ENCODE assay signal across 1 cellular context in the genomic region with DNA sequence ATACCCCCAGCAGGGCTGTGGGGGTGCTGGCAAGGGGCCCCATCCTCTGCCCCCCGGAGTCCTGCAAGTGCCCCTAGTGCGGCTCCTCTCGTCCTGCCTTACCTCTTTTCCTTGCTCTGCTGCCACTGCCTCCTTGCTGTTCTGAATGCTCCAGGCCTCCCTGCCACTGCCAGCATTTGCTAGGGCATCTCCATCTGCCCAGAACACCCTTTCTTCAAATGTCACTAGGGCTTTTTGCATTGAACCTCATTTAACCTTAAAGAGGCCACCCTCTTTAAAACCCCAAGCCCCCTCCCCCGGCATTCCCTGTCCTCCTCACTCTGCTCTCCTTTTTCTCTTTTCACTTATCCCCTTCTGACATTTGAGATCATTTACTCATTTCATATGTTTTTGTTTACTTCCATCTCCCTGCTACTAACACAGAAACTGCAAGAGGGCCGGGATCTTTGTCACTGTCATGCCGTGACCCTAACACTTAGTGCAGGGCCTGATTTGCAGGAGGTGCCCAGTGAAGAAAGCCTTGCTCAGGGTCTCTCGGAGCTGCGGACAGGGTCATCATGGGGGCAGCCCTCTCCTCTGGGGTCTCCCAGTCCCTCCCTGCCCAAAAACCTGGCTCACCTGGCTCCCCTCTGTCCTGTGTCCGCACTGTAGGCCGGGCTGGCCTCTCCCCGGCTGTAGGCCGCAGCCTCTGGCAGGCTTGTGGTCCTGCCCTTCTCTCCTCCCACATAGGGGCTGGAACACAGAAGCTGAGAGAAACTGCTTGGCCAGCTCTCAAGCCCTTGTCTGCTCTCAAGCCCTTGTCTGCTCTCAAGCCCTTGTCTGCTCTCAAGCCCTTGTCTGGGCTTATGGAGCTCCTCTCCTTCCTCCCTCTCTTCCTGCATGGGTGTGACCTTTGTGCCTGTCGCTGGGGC.
TF ChIP-seq lines count a peak whose summit lies in the region.

A gene (minus strand): TSS at position 690 of the 911 bp plus-strand sequence. CDS start 2,084 bp downstream, outside the sequence.

TF ChIP-seq in HepG2, 621 proteins besides CTCF, POLR2A, EP300 and RAD21 (continued from another document and continues in another):
- TF ChIP-seq, protein P1, sequence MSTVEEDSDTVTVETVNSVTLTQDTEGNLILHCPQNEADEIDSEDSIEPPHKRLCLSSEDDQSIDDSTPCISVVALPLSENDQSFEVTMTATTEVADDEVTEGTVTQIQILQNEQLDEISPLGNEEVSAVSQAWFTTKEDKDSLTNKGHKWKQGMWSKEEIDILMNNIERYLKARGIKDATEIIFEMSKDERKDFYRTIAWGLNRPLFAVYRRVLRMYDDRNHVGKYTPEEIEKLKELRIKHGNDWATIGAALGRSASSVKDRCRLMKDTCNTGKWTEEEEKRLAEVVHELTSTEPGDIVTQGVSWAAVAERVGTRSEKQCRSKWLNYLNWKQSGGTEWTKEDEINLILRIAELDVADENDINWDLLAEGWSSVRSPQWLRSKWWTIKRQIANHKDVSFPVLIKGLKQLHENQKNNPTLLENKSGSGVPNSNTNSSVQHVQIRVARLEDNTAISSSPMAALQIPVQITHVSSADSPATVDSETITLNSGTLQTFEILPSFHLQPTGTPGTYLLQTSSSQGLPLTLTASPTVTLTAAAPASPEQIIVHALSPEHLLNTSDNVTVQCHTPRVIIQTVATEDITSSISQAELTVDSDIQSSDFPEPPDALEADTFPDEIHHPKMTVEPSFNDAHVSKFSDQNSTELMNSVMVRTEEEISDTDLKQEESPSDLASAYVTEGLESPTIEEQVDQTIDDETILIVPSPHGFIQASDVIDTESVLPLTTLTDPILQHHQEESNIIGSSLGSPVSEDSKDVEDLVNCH (CRISPR knock-in tag; IDR thresholded peaks at IDR 0.05), result no peak
- TF ChIP-seq, protein P2, sequence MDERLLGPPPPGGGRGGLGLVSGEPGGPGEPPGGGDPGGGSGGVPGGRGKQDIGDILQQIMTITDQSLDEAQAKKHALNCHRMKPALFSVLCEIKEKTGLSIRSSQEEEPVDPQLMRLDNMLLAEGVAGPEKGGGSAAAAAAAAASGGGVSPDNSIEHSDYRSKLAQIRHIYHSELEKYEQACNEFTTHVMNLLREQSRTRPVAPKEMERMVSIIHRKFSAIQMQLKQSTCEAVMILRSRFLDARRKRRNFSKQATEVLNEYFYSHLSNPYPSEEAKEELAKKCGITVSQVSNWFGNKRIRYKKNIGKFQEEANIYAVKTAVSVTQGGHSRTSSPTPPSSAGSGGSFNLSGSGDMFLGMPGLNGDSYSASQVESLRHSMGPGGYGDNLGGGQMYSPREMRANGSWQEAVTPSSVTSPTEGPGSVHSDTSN (CRISPR knock-in tag; IDR thresholded peaks at IDR 0.05), result no peak
- TF ChIP-seq, protein P3, sequence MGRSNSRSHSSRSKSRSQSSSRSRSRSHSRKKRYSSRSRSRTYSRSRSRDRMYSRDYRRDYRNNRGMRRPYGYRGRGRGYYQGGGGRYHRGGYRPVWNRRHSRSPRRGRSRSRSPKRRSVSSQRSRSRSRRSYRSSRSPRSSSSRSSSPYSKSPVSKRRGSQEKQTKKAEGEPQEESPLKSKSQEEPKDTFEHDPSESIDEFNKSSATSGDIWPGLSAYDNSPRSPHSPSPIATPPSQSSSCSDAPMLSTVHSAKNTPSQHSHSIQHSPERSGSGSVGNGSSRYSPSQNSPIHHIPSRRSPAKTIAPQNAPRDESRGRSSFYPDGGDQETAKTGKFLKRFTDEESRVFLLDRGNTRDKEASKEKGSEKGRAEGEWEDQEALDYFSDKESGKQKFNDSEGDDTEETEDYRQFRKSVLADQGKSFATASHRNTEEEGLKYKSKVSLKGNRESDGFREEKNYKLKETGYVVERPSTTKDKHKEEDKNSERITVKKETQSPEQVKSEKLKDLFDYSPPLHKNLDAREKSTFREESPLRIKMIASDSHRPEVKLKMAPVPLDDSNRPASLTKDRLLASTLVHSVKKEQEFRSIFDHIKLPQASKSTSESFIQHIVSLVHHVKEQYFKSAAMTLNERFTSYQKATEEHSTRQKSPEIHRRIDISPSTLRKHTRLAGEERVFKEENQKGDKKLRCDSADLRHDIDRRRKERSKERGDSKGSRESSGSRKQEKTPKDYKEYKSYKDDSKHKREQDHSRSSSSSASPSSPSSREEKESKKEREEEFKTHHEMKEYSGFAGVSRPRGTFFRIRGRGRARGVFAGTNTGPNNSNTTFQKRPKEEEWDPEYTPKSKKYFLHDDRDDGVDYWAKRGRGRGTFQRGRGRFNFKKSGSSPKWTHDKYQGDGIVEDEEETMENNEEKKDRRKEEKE (IDR thresholded peaks at IDR 0.05), result no peak
- TF ChIP-seq PHB2 (IDR thresholded peaks at IDR 0.05; ENCODE audit: partially characterized antibody), result no peak
- peak; percentile 41; the same call in 1 of the 2 replicates for TF ChIP-seq NRL (CRISPR knock-in tag; IDR thresholded peaks at IDR 0.05; ENCODE audit: borderline replicate concordance)
- no peak for TF ChIP-seq SP140L (CRISPR knock-in tag; IDR thresholded peaks at IDR 0.05; ENCODE audit: borderline replicate concordance)
- TF ChIP-seq ZFP36L1 (CRISPR knock-in tag; IDR thresholded peaks at IDR 0.05), result no peak
- TF ChIP-seq, protein P4, sequence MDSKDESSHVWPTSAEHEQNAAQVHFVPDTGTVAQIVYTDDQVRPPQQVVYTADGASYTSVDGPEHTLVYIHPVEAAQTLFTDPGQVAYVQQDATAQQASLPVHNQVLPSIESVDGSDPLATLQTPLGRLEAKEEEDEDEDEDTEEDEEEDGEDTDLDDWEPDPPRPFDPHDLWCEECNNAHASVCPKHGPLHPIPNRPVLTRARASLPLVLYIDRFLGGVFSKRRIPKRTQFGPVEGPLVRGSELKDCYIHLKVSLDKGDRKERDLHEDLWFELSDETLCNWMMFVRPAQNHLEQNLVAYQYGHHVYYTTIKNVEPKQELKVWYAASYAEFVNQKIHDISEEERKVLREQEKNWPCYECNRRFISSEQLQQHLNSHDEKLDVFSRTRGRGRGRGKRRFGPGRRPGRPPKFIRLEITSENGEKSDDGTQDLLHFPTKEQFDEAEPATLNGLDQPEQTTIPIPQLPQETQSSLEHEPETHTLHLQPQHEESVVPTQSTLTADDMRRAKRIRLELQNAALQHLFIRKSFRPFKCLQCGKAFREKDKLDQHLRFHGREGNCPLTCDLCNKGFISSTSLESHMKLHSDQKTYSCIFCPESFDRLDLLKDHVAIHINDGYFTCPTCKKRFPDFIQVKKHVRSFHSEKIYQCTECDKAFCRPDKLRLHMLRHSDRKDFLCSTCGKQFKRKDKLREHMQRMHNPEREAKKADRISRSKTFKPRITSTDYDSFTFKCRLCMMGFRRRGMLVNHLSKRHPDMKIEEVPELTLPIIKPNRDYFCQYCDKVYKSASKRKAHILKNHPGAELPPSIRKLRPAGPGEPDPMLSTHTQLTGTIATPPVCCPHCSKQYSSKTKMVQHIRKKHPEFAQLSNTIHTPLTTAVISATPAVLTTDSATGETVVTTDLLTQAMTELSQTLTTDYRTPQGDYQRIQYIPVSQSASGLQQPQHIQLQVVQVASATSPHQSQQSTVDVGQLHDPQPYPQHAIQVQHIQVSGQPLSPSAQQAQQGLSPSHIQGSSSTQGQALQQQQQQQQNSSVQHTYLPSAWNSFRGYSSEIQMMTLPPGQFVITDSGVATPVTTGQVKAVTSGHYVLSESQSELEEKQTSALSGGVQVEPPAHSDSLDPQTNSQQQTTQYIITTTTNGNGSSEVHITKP (CRISPR knock-in tag; IDR thresholded peaks at IDR 0.05; ENCODE audit: low read depth), result no peak
- no peak for TF ChIP-seq RBAK (CRISPR knock-in tag; IDR thresholded peaks at IDR 0.05)
- peak; percentile 65; the same call in 1 of the 2 replicates for TF ChIP-seq ZNF224 (CRISPR knock-in tag; IDR thresholded peaks at IDR 0.05)
- TF ChIP-seq, protein P5, sequence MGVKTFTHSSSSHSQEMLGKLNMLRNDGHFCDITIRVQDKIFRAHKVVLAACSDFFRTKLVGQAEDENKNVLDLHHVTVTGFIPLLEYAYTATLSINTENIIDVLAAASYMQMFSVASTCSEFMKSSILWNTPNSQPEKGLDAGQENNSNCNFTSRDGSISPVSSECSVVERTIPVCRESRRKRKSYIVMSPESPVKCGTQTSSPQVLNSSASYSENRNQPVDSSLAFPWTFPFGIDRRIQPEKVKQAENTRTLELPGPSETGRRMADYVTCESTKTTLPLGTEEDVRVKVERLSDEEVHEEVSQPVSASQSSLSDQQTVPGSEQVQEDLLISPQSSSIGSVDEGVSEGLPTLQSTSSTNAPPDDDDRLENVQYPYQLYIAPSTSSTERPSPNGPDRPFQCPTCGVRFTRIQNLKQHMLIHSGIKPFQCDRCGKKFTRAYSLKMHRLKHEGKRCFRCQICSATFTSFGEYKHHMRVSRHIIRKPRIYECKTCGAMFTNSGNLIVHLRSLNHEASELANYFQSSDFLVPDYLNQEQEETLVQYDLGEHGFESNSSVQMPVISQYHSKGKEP (CRISPR knock-in tag; IDR thresholded peaks at IDR 0.05), result no peak
- no peak; the same call in none of the 2 replicates for TF ChIP-seq PHF20 (CRISPR knock-in tag; IDR thresholded peaks at IDR 0.05)
- no peak for TF ChIP-seq SNAPC2 (CRISPR knock-in tag; IDR thresholded peaks at IDR 0.05)
- 0 out of 2 replicates have a peak, but pooled peaks have one; percentile 61 for TF ChIP-seq BRD4 (CRISPR knock-in tag; IDR thresholded peaks at IDR 0.05)
- TF ChIP-seq, protein P6, sequence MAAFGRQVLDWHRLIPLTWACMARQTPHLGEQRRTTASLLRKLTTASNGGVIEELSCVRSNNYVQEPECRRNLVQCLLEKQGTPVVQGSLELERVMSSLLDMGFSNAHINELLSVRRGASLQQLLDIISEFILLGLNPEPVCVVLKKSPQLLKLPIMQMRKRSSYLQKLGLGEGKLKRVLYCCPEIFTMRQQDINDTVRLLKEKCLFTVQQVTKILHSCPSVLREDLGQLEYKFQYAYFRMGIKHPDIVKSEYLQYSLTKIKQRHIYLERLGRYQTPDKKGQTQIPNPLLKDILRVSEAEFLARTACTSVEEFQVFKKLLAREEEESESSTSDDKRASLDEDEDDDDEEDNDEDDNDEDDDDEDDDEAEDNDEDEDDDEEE (CRISPR knock-in tag; IDR thresholded peaks at IDR 0.05), result no peak; the same call in 1 of the 2 replicates
- TF ChIP-seq SP1 (IDR thresholded peaks at IDR 0.05), result no peak
- TF ChIP-seq SP1 (CRISPR knock-in tag; IDR thresholded peaks at IDR 0.05), result no peak
- TF ChIP-seq TAF15 (IDR thresholded peaks at IDR 0.05; ENCODE audit: low read depth, low read length, poor library complexity, severe bottlenecking), result no peak
- 0 out of 2 replicates have a peak, but pooled peaks have one; percentile 17 for TF ChIP-seq NKX3-1 (CRISPR knock-in tag; IDR thresholded peaks at IDR 0.05)
- peak; percentile 75 for TF ChIP-seq HNF4A (CRISPR knock-in tag; IDR thresholded peaks at IDR 0.05)
- 0 out of 2 replicates have a peak, but pooled peaks have one; percentile 38 for TF ChIP-seq KLF9 (CRISPR knock-in tag; IDR thresholded peaks at IDR 0.05; ENCODE audit: low read depth)
- peak; percentile 71; the same call in 1 of the 2 replicates for TF ChIP-seq ZNF790 (CRISPR knock-in tag; IDR thresholded peaks at IDR 0.05; ENCODE audit: borderline replicate concordance)
- no peak for TF ChIP-seq MED8 (CRISPR knock-in tag; IDR thresholded peaks at IDR 0.05; ENCODE audit: insufficient replicate concordance)
- 0 out of 2 replicates have a peak, but pooled peaks have one; percentile 13 for TF ChIP-seq ZNF605 (CRISPR knock-in tag; IDR thresholded peaks at IDR 0.05)
- TF ChIP-seq, protein P7, sequence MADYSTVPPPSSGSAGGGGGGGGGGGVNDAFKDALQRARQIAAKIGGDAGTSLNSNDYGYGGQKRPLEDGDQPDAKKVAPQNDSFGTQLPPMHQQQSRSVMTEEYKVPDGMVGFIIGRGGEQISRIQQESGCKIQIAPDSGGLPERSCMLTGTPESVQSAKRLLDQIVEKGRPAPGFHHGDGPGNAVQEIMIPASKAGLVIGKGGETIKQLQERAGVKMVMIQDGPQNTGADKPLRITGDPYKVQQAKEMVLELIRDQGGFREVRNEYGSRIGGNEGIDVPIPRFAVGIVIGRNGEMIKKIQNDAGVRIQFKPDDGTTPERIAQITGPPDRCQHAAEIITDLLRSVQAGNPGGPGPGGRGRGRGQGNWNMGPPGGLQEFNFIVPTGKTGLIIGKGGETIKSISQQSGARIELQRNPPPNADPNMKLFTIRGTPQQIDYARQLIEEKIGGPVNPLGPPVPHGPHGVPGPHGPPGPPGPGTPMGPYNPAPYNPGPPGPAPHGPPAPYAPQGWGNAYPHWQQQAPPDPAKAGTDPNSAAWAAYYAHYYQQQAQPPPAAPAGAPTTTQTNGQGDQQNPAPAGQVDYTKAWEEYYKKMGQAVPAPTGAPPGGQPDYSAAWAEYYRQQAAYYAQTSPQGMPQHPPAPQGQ (CRISPR knock-in tag; IDR thresholded peaks at IDR 0.05; ENCODE audit: borderline replicate concordance), result no peak
- TF ChIP-seq, protein P8, sequence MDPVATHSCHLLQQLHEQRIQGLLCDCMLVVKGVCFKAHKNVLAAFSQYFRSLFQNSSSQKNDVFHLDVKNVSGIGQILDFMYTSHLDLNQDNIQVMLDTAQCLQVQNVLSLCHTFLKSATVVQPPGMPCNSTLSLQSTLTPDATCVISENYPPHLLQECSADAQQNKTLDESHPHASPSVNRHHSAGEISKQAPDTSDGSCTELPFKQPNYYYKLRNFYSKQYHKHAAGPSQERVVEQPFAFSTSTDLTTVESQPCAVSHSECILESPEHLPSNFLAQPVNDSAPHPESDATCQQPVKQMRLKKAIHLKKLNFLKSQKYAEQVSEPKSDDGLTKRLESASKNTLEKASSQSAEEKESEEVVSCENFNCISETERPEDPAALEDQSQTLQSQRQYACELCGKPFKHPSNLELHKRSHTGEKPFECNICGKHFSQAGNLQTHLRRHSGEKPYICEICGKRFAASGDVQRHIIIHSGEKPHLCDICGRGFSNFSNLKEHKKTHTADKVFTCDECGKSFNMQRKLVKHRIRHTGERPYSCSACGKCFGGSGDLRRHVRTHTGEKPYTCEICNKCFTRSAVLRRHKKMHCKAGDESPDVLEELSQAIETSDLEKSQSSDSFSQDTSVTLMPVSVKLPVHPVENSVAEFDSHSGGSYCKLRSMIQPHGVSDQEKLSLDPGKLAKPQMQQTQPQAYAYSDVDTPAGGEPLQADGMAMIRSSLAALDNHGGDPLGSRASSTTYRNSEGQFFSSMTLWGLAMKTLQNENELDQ (CRISPR knock-in tag; IDR thresholded peaks at IDR 0.05; ENCODE audit: borderline replicate concordance), result no peak
- no peak; the same call in 1 of the 2 replicates for TF ChIP-seq ZBTB42 (CRISPR knock-in tag; IDR thresholded peaks at IDR 0.05)
- TF ChIP-seq KLF13 (CRISPR knock-in tag; IDR thresholded peaks at IDR 0.05), result no peak
- TF ChIP-seq, protein P9, sequence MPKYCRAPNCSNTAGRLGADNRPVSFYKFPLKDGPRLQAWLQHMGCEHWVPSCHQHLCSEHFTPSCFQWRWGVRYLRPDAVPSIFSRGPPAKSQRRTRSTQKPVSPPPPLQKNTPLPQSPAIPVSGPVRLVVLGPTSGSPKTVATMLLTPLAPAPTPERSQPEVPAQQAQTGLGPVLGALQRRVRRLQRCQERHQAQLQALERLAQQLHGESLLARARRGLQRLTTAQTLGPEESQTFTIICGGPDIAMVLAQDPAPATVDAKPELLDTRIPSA (CRISPR knock-in tag; IDR thresholded peaks at IDR 0.05; ENCODE audit: borderline replicate concordance), result no peak
- no peak for TF ChIP-seq ATM (IDR thresholded peaks at IDR 0.05; ENCODE audit: borderline replicate concordance)
- TF ChIP-seq, protein P10, sequence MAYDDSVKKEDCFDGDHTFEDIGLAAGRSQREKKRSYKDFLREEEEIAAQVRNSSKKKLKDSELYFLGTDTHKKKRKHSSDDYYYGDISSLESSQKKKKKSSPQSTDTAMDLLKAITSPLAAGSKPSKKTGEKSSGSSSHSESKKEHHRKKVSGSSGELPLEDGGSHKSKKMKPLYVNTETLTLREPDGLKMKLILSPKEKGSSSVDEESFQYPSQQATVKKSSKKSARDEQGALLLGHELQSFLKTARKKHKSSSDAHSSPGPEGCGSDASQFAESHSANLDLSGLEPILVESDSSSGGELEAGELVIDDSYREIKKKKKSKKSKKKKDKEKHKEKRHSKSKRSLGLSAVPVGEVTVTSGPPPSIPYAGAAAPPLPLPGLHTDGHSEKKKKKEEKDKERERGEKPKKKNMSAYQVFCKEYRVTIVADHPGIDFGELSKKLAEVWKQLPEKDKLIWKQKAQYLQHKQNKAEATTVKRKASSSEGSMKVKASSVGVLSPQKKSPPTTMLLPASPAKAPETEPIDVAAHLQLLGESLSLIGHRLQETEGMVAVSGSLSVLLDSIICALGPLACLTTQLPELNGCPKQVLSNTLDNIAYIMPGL (CRISPR knock-in tag; IDR thresholded peaks at IDR 0.05; ENCODE audit: borderline replicate concordance in 1 of 2, low read depth in 1 of 2), result peak; percentile 20 to 57; a peak in 2 of 4 replicates
- TF ChIP-seq ZNF564 (CRISPR knock-in tag; IDR thresholded peaks at IDR 0.05), result no peak
